In the genomic region with DNA sequence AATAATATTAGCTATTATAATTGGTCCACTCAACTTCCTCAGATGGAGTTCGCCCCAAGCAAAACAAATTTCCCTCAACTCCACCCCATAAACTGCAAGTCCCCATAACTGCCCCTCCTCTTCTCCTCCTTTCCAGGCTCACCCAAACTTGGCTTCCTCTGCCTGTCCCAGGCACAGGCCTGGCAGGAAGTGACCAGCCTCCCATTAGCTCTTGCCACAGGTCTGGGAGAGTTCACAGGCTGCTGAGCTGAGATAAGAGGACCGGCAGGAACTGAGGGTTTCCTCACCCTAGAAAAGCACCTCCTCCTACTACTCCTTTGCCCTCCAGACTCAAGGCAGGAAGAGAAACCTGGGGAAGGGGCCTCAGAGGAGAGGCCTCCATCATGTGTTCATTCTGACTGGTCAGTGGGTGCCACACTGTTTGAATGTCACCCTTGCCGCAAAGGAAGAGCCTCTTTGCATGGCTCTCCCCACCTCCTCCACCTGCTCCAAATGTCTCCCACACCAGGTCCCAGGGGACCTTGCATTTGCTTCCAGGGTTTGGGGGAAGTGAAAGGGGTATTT, we compare ENCODE assay signal across 1 cellular context.
TF ChIP-seq lines count a peak whose summit lies in the region.

No MANE protein-coding gene starts in this region.

TF ChIP-seq in WTC11, 78 proteins besides CTCF, POLR2A, EP300 and RAD21 (continued from another document):
- TF ChIP-seq, protein P1, sequence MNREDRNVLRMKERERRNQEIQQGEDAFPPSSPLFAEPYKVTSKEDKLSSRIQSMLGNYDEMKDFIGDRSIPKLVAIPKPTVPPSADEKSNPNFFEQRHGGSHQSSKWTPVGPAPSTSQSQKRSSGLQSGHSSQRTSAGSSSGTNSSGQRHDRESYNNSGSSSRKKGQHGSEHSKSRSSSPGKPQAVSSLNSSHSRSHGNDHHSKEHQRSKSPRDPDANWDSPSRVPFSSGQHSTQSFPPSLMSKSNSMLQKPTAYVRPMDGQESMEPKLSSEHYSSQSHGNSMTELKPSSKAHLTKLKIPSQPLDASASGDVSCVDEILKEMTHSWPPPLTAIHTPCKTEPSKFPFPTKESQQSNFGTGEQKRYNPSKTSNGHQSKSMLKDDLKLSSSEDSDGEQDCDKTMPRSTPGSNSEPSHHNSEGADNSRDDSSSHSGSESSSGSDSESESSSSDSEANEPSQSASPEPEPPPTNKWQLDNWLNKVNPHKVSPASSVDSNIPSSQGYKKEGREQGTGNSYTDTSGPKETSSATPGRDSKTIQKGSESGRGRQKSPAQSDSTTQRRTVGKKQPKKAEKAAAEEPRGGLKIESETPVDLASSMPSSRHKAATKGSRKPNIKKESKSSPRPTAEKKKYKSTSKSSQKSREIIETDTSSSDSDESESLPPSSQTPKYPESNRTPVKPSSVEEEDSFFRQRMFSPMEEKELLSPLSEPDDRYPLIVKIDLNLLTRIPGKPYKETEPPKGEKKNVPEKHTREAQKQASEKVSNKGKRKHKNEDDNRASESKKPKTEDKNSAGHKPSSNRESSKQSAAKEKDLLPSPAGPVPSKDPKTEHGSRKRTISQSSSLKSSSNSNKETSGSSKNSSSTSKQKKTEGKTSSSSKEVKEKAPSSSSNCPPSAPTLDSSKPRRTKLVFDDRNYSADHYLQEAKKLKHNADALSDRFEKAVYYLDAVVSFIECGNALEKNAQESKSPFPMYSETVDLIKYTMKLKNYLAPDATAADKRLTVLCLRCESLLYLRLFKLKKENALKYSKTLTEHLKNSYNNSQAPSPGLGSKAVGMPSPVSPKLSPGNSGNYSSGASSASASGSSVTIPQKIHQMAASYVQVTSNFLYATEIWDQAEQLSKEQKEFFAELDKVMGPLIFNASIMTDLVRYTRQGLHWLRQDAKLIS (CRISPR knock-in tag; IDR thresholded peaks at IDR 0.05; ENCODE audit: borderline replicate concordance) = no peak
- TF ChIP-seq, protein P2, sequence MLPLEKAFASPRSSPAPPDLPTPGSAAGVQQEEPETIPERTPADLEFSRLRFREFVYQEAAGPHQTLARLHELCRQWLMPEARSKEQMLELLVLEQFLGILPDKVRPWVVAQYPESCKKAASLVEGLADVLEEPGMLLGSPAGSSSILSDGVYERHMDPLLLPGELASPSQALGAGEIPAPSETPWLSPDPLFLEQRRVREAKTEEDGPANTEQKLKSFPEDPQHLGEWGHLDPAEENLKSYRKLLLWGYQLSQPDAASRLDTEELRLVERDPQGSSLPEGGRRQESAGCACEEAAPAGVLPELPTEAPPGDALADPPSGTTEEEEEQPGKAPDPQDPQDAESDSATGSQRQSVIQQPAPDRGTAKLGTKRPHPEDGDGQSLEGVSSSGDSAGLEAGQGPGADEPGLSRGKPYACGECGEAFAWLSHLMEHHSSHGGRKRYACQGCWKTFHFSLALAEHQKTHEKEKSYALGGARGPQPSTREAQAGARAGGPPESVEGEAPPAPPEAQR (CRISPR knock-in tag; IDR thresholded peaks at IDR 0.05) = no peak
- no peak for TF ChIP-seq FOXK1 (CRISPR knock-in tag; IDR thresholded peaks at IDR 0.05)
- no peak for TF ChIP-seq IRF1 (CRISPR knock-in tag; IDR thresholded peaks at IDR 0.05)
- no peak for TF ChIP-seq CREB1 (CRISPR knock-in tag; IDR thresholded peaks at IDR 0.05)
- TF ChIP-seq, protein P3, sequence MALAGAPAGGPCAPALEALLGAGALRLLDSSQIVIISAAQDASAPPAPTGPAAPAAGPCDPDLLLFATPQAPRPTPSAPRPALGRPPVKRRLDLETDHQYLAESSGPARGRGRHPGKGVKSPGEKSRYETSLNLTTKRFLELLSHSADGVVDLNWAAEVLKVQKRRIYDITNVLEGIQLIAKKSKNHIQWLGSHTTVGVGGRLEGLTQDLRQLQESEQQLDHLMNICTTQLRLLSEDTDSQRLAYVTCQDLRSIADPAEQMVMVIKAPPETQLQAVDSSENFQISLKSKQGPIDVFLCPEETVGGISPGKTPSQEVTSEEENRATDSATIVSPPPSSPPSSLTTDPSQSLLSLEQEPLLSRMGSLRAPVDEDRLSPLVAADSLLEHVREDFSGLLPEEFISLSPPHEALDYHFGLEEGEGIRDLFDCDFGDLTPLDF (CRISPR knock-in tag; IDR thresholded peaks at IDR 0.05) = no peak
- TF ChIP-seq, protein P4, sequence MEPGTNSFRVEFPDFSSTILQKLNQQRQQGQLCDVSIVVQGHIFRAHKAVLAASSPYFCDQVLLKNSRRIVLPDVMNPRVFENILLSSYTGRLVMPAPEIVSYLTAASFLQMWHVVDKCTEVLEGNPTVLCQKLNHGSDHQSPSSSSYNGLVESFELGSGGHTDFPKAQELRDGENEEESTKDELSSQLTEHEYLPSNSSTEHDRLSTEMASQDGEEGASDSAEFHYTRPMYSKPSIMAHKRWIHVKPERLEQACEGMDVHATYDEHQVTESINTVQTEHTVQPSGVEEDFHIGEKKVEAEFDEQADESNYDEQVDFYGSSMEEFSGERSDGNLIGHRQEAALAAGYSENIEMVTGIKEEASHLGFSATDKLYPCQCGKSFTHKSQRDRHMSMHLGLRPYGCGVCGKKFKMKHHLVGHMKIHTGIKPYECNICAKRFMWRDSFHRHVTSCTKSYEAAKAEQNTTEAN (CRISPR knock-in tag; IDR thresholded peaks at IDR 0.05) = no peak
- TF ChIP-seq E2F4 (CRISPR knock-in tag; IDR thresholded peaks at IDR 0.05; ENCODE audit: borderline replicate concordance, low read depth) = no peak
